Comparison of ENCODE assay signal across 1 cellular context in genomic region chr5:154356256-154356655, GRCh38.
TF ChIP-seq lines count a peak whose summit lies in the region.

No MANE protein-coding gene starts in this region.

TF ChIP-seq in IMR-90, 13 proteins besides CTCF, POLR2A, EP300 and RAD21 (continued from another document):
- no peak for TF ChIP-seq USF2 (IDR thresholded peaks at IDR 0.05; ENCODE audit: low read depth, low read length)
- no peak for TF ChIP-seq MXI1 (IDR thresholded peaks at IDR 0.05; ENCODE audit: borderline replicate concordance, low read depth, low read length)
- no peak for TF ChIP-seq SMC3 (IDR thresholded peaks at IDR 0.05; ENCODE audit: low read depth, low read length)
- TF ChIP-seq FOS (IDR thresholded peaks at IDR 0.05; ENCODE audit: low read depth, low read length): no peak
